In genomic region chr17:7650509-7651096, GRCh38 we compare ENCODE assay signal across 8 cellular contexts. TPM values are rescaled to one million over a fixed set of nuclear protein-coding genes. Genes with fewer than 3 reads are reported as not detected.
DNase-seq lines count a peak whose midpoint lies in the region; ATAC-seq and TF ChIP-seq lines count a peak whose summit lies in the region.

TSS of gene ATP1B2 (plus strand) at chr17:7650926. CDS start at chr17:7651519, 593 bp downstream.

- H3K4me1 ChIP-seq in GM23338 (ENCODE audit: insufficient read depth) (peaks cover 11% of the 10 kb centered on the region; the same call in 1 of the 2 replicates), esophagus muscularis mucosa (peaks cover 19 to 27% (median 25%) of the 10 kb centered on the region in 4 donors)
- peaks cover 11 to 21% of the 10 kb centered on the region in 2 donors for H3K4me1 ChIP-seq in naive thymus-derived CD4-positive, alpha-beta T cell (ENCODE audit: control insufficient read depth in 2 of 2, insufficient read depth in 2 of 2, low read length in 2 of 2)

- no peak for TF ChIP-seq EP300 in esophagus muscularis mucosa (IDR thresholded peaks at IDR 0.05)

- no peaks in the 10 kb centered on the region; the same call in 1 of the 2 replicates for H3K9me2 ChIP-seq in GM23338 (ENCODE audit: insufficient read depth)

- H2AFZ ChIP-seq in GM23338: peak within 1 kb of the TSS; percentile 86

- TF ChIP-seq CTCF in GM23338 (conservative IDR thresholded peaks at IDR 0.05; ENCODE audit: low read depth in 2 of 2) (no peak), esophagus muscularis mucosa (IDR thresholded peaks at IDR 0.05) (no peak)

- peaks cover 23% of the 10 kb centered on the region for H3K4me1 Mint-ChIP-seq in GM23338
- peaks cover 10 to 21% (median 15%) of the 10 kb centered on the region in 7 donors for H3K4me1 Mint-ChIP-seq in naive thymus-derived CD4-positive, alpha-beta T cell

- no peaks in the 10 kb centered on the region for H3K9me3 ChIP-seq in esophagus muscularis mucosa
- H3K9me3 ChIP-seq in naive thymus-derived CD4-positive, alpha-beta T cell (ENCODE audit: control insufficient read depth in 2 of 3, low read length in 3 of 3): no peaks in the 10 kb centered on the region

- CTCF ChIA-PET in naive thymus-derived CD4-positive, alpha-beta T cell (lab: Charles Lee): interaction anchor here (0.6 to 1.8 kb wide), 3 partner anchors 17 to 61 kb away, joined by 3 to 11 read pairs (median 3); partner anchors contain the start of genes TP53 and WRAP53

- TF ChIP-seq POLR2A in esophagus muscularis mucosa (IDR thresholded peaks at IDR 0.05; ENCODE audit: low read depth): no peak

- peak within 1 kb of the TSS; percentile 99 for H3K4me2 ChIP-seq in GM23338

- peaks cover 22% of the 10 kb centered on the region for H3K36me3 Mint-ChIP-seq in GM23338 (ENCODE audit: low read depth)
- H3K36me3 Mint-ChIP-seq in naive thymus-derived CD4-positive, alpha-beta T cell: peaks cover 0 to 4% (median 2%) of the 10 kb centered on the region in 5 donors

- peak; percentile 78 for DNase-seq in 8988T
- peak; percentile 99 for DNase-seq in GM23338 (ENCODE audit: low spot score)
- peak; percentile 98 for DNase-seq in NCI-H82 treated with DMSO at 0.1 percent for 48 hours (lab: John Stamatoyannopoulos, UW; ENCODE audit: unreplicated experiment)
- peak; percentile 77 to 81 for DNase-seq in activated T-cell treated with anti-CD3 and anti-CD28 coated beads, Interleukin-2, amount 50 U/mL, for 48 hours
- DNase-seq in esophagus muscularis mucosa (ENCODE audit: extremely low spot score): no peak
- DNase-seq in naive thymus-derived CD4-positive, alpha-beta T cell: peak; percentile 44 to 89 (median 66)
- DNase-seq in stimulated activated CD8-positive, alpha-beta memory T cell treated with anti-CD3 and anti-CD28 coated beads, Interleukin-7, amount 100 ng/mL, for 4 hours (ENCODE audit: low read depth in 2 of 2): peak; percentile 64 to 70

- POLR2A ChIA-PET in naive thymus-derived CD4-positive, alpha-beta T cell (lab: Charles Lee): interaction anchor here (0.5 to 3.1 kb wide), 14 partner anchors 8 to 693 kb away, joined by 3 to 55 read pairs (median 3); partner anchors contain the start of genes FXR2, SAT2, SHBG and SLC16A13

- ATAC-seq in GM23338 (peak; percentile 92), GM21447 (IDR thresholded peaks at IDR 0.05; ENCODE audit: unreplicated experiment) (no peak)
- peak; percentile 95 for ATAC-seq in naive thymus-derived CD4-positive, alpha-beta T cell

- no peaks in the 10 kb centered on the region for H3K9me3 Mint-ChIP-seq in GM23338
- peaks cover 0 to 1% (median 0%) of the 10 kb centered on the region in 11 donors for H3K9me3 Mint-ChIP-seq in naive thymus-derived CD4-positive, alpha-beta T cell

- no peaks in the 10 kb centered on the region for H3K79me2 ChIP-seq in GM23338 (replicated peaks; ENCODE audit: insufficient read depth)

- H3K4me3 Mint-ChIP-seq in GM23338: peak within 1 kb of the TSS; percentile 84
- peak within 1 kb of the TSS; percentile 84 to 94 (median 90) for H3K4me3 Mint-ChIP-seq in naive thymus-derived CD4-positive, alpha-beta T cell

- WGBS in esophagus muscularis mucosa: 4% methylated on average over 14 of the region's 34 CpGs

- H3K36me3 ChIP-seq in GM23338 (ENCODE audit: insufficient read depth): no peaks in the 10 kb centered on the region
- H3K36me3 ChIP-seq in esophagus muscularis mucosa: no peaks in the 10 kb centered on the region
- H3K36me3 ChIP-seq in naive thymus-derived CD4-positive, alpha-beta T cell (ENCODE audit: control insufficient read depth in 2 of 3, insufficient read depth in 3 of 3, low read length in 3 of 3): no peaks in the 10 kb centered on the region

- H3F3A ChIP-seq in GM23338 (replicated peaks; ENCODE audit: low read depth): 0 out of 2 replicates have a peak, but pooled peaks cover 4% of the 10 kb centered on the region

- H3K27me3 ChIP-seq in GM23338 (ENCODE audit: insufficient read depth): peaks cover 31% of the 10 kb centered on the region
- peaks cover 0 to 39% (median 24%) of the 10 kb centered on the region in 4 donors for H3K27me3 ChIP-seq in esophagus muscularis mucosa
- H3K27me3 ChIP-seq in naive thymus-derived CD4-positive, alpha-beta T cell (ENCODE audit: control insufficient read depth in 2 of 2, insufficient read depth in 2 of 2, low read length in 2 of 2): peaks cover 0 to 15% of the 10 kb centered on the region in 2 donors

- H3K27ac ChIP-seq in GM23338 (ENCODE audit: low read depth) (no peak within 1 kb of the TSS), esophagus muscularis mucosa (replicated peaks in 1 of 4) (peak within 1 kb of the TSS; percentile 52 to 72 (median 66))
- H3K27ac ChIP-seq in naive thymus-derived CD4-positive, alpha-beta T cell (ENCODE audit: low read depth, low read length): no peak within 1 kb of the TSS

- intact Hi-C loops in esophagus muscularis mucosa (cut with DNase I): no loop called here
- intact Hi-C loops in naive thymus-derived CD4-positive, alpha-beta T cell (cut with micrococcal nuclease): loop anchor here (1.0 to 2.0 kb wide), 4 partner anchors 23 to 78 kb away; partner anchors contain the start of genes SAT2 (in 2 of the 2) and TP53 (in 2 of the 2)

- H3K4me3 ChIP-seq in GM23338: peak within 1 kb of the TSS; percentile 90
- H3K4me3 ChIP-seq in esophagus muscularis mucosa: peak within 1 kb of the TSS; percentile 55 to 63 (median 58)
- peak within 1 kb of the TSS; percentile 60 for H3K4me3 ChIP-seq in naive thymus-derived CD4-positive, alpha-beta T cell (ENCODE audit: low read length)

- H3K27me3 Mint-ChIP-seq in GM23338 (ENCODE audit: insufficient read depth, low read depth, poor library complexity): peaks cover 30% of the 10 kb centered on the region
- H3K27me3 Mint-ChIP-seq in naive thymus-derived CD4-positive, alpha-beta T cell: peaks cover 28 to 70% (median 39%) of the 10 kb centered on the region in 5 donors

- H4K20me1 ChIP-seq in GM23338 (replicated peaks; ENCODE audit: insufficient read depth): no peaks in the 10 kb centered on the region

- H3K27ac Mint-ChIP-seq in GM23338: no peak within 1 kb of the TSS
- peak within 1 kb of the TSS in 5 of 9 donors; percentile 7 to 70 (median 59) for H3K27ac Mint-ChIP-seq in naive thymus-derived CD4-positive, alpha-beta T cell

TF ChIP-seq in GM23338, 12 proteins besides CTCF, POLR2A, EP300 and RAD21 (continues in another document):
- TF ChIP-seq ZNF331 (CRISPR knock-in tag; IDR thresholded peaks at IDR 0.05; ENCODE audit: low read depth) (no peak), NANOG (IDR thresholded peaks at IDR 0.05; ENCODE audit: borderline replicate concordance) (no peak), STAT1 (IDR thresholded peaks at IDR 0.05; ENCODE audit: unreplicated experiment) (no peak), REST (IDR thresholded peaks at IDR 0.05; ENCODE audit: unreplicated experiment) (no peak), EZH2phosphoT487 (IDR thresholded peaks at IDR 0.05; ENCODE audit: unreplicated experiment) (no peak), EZH2 (IDR thresholded peaks at IDR 0.05; ENCODE audit: low read depth, unreplicated experiment) (no peak), POLR2AphosphoS5 (IDR thresholded peaks at IDR 0.05; ENCODE audit: low read depth) (peak; percentile 72)

RNA-seq across cellular contexts. Expression of gene ATP1B2, which starts in this region (rescaled TPM):
- total RNA-seq in GM23338 (2014; rRNA removed; shearing (Covaris generic)): 11.2 and 14.9 TPM in 2 replicates
- polyA plus RNA-seq in GM23338 (2016; fragmentation: Nextera tagmentation; extraction: Ambion mirVana): 33.1 and 35.3 TPM in 2 replicates
- total RNA-seq in esophagus muscularis mucosa: 1 to 10 TPM; 1.6 to 2.9 (median 2.2) TPM
- total RNA-seq in naive thymus-derived CD4-positive, alpha-beta T cell: 1 to 10 TPM in 1 of 5 experiments, under 1 TPM in 4; 0.12 to 1.1 (median 0.29) TPM
- not detected for polyA plus RNA-seq in naive thymus-derived CD4-positive, alpha-beta T cell

Comparison
In these comparisons a context has a peak if more than half of its experiments do, and no peak if none do; other contexts are left out.
1. RNA of gene ATP1B2 (polyA plus RNA-seq): 33.1 to 35.3 TPM in GM23338; not detected in naive thymus-derived CD4-positive, alpha-beta T cell; every median in the first group is over 10 times any median in the second.
2. H3K27ac ChIP-seq: peak in esophagus muscularis mucosa (4 of 4); none in GM23338 (single experiment) and naive thymus-derived CD4-positive, alpha-beta T cell (single experiment).
3. Peak in every context shown above with its lines, with median percentiles within 50 percentile points of each other: H3K4me3 ChIP-seq.